In the genomic region with DNA sequence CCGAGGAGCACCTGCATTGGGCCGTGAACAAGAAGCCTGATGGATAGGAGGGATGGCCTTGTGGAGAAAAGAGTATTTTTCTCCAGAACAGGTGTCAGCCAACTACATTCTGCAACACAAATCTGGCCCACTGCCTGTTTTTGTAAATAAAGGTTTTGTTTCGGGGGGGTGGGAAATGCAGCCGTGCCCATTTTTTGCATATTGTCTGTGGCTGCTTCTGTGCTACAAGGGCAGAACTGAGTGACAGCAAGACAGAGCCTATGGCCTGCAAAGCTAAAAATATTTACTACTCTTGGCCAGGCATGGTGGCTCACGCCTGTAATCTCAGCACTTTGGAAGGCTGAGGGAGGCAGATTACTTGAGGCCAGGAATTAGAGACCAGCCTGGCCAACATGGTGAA, we compare ENCODE assay signal across 14 cellular contexts.
DNase-seq lines count a peak whose midpoint lies in the region; ATAC-seq, FAIRE-seq and TF ChIP-seq lines count a peak whose summit lies in the region.
"Had no signal": no experiment of that assay in that cellular context is flagged by ENCODE, and none has a peak within 500 bp of the region (broad histone marks: within the 10 kb centered on the region; RNA-seq: fewer than 3 reads in every experiment).

No MANE protein-coding gene starts in this region.

- no peaks in the 10 kb centered on the region for H3K79me1 ChIP-seq in neuronal stem cell (ENCODE audit: low read depth, low read length)

- peaks cover 0 to 2% of the 10 kb centered on the region in 2 donors for H3K36me3 ChIP-seq in neuronal stem cell (replicated peaks in 1 of 2; ENCODE audit: control insufficient read depth in 2 of 2, insufficient read depth in 2 of 2, low read length in 2 of 2)
- H3K36me3 ChIP-seq: neutrophil, stomach had no signal

- no peak overlapping the region for H2BK5ac ChIP-seq in neuronal stem cell (ENCODE audit: low read length)

- no peak overlapping the region for H3K27ac ChIP-seq in neuronal stem cell (replicated peaks; ENCODE audit: low read length)
- H3K27ac ChIP-seq: foreskin keratinocyte, neutrophil, stomach had no signal

- no peak overlapping the region for H2BK12ac ChIP-seq in neuronal stem cell (ENCODE audit: low read length)

- H3K14ac ChIP-seq in neuronal stem cell (ENCODE audit: low read length) = no peak overlapping the region

- TF ChIP-seq POLR2A in GM12892 (IDR thresholded peaks at IDR 0.05; ENCODE audit: low read depth, low read length) = no peak

- no peak overlapping the region for H3K4me2 ChIP-seq in neuronal stem cell (ENCODE audit: insufficient read depth, low read length, poor library complexity, severe bottlenecking)

- H2AFZ ChIP-seq in neuronal stem cell (ENCODE audit: low read length) = no peak overlapping the region

- peaks cover 0 to 3% of the 10 kb centered on the region in 2 donors for H3K9me3 ChIP-seq in neuronal stem cell (replicated peaks in 1 of 2; ENCODE audit: control insufficient read depth in 2 of 2, insufficient read depth in 1 of 2, low read depth in 1 of 2, low read length in 2 of 2)
- H3K9me3 ChIP-seq: neutrophil, stomach had no signal

- no peak overlapping the region for H4K8ac ChIP-seq in neuronal stem cell (ENCODE audit: low read depth, low read length)

- no CpG with 5 or more reads among the region's 5 CpGs for WGBS in neuronal stem cell (ENCODE audit: extremely low coverage in 2 of 2, insufficient read length in 2 of 2, insufficient replicate concordance in 1 of 2), 2 donors

- peaks cover 0 to 20% (median 0%) of the 10 kb centered on the region in 3 experiments for H3K27me3 ChIP-seq in neuronal stem cell (ENCODE audit: control insufficient read depth in 3 of 3, insufficient read depth in 3 of 3, low read depth in 1 of 3, low read length in 3 of 3)
- H3K27me3 ChIP-seq: stomach had no signal

- H3K4me3 ChIP-seq in neuronal stem cell (ENCODE audit: low read length in 2 of 2) = no peak overlapping the region
- H3K4me3 ChIP-seq: stomach had no signal

- H2BK15ac ChIP-seq in neuronal stem cell (ENCODE audit: low read length) = no peak overlapping the region

- DNase-seq in GM12892 (ENCODE audit: insufficient read length) = no peak
- DNase-seq in NCI-H2081 (lab: John Stamatoyannopoulos, UW) = no peak
- no peak for DNase-seq in stimulated activated CD4-positive, alpha-beta T cell treated with anti-CD3 and anti-CD28 coated beads, Interleukin-2, amount 100 ng/mL, for 24 hours
- DNase-seq in neuronal stem cell (ENCODE audit: low spot score) = no peak
- DNase-seq in retina = no peak
- DNase-seq: activated naive CD8-positive, alpha-beta T cell treated with anti-CD3 and anti-CD28 coated beads, Interleukin-2, amount 50 U/mL, for 24 hours; foreskin keratinocyte; left colon; NCI-H1436; stomach had no signal

- H3K4me1 ChIP-seq in neuronal stem cell (ENCODE audit: control insufficient read depth in 2 of 2, insufficient read depth in 1 of 2, low read depth in 1 of 2, low read length in 2 of 2) = no peaks in the 10 kb centered on the region

- no peak overlapping the region for H3K23ac ChIP-seq in neuronal stem cell (ENCODE audit: low read depth, low read length, poor library complexity)

- H3K9ac ChIP-seq in neuronal stem cell (ENCODE audit: low read depth, low read length, poor library complexity) = no peak overlapping the region

- peak; percentile 59 for ATAC-seq in GM19463 (IDR thresholded peaks at IDR 0.05; ENCODE audit: unreplicated experiment)
- peak; percentile 60 for ATAC-seq in HG02852 (IDR thresholded peaks at IDR 0.05; ENCODE audit: unreplicated experiment)
- ATAC-seq in HG03521 (IDR thresholded peaks at IDR 0.05; ENCODE audit: unreplicated experiment) = peak; percentile 71
- ATAC-seq: activated naive CD8-positive, alpha-beta T cell treated with anti-CD3 and anti-CD28 coated beads, Interleukin-2, amount 50 U/mL, for 24 hours; left colon had no signal

- H2BK120ac ChIP-seq in neuronal stem cell (ENCODE audit: low read depth, low read length) = no peak overlapping the region

- no peak overlapping the region for H4K91ac ChIP-seq in neuronal stem cell (ENCODE audit: low read depth, low read length, poor library complexity)

- H3K18ac ChIP-seq in neuronal stem cell (ENCODE audit: low read length) = no peak overlapping the region

- H3K4ac ChIP-seq in neuronal stem cell (ENCODE audit: low read length) = no peak overlapping the region

- peak; percentile 68 for FAIRE-seq in GM12892 (lab: Jason Lieb, UNC)

- H2AK5ac ChIP-seq in neuronal stem cell (ENCODE audit: low read depth, low read length) = no peak overlapping the region
